16 cellular contexts compared by ENCODE assay signal in genomic region chr11:45154276-45154675, GRCh38. TPM values are rescaled to one million over a fixed set of nuclear protein-coding genes. Genes with fewer than 3 reads are reported as not detected.
DNase-seq lines count a peak whose midpoint lies in the region; ATAC-seq and TF ChIP-seq lines count a peak whose summit lies in the region.
"Had no signal": no experiment of that assay in that cellular context is flagged by ENCODE, and none has a peak within 500 bp of the region (broad histone marks: within the 10 kb centered on the region; RNA-seq: fewer than 3 reads in every experiment).

No MANE protein-coding gene starts in this region.

- no peaks in the 10 kb centered on the region for H3K27me3 Mint-ChIP-seq in activated CD4-positive, alpha-beta memory T cell treated with anti-CD3 and anti-CD28 coated beads, Interleukin-2, amount 10 ng/mL, durations not matched to agents 7 days and 5 days
- no peaks in the 10 kb centered on the region for H3K27me3 Mint-ChIP-seq in activated CD4-positive, alpha-beta memory T cell treated with anti-CD3 and anti-CD28 coated beads for 36 hours
- H3K27me3 Mint-ChIP-seq in nephron (ENCODE audit: low read depth) = no peaks in the 10 kb centered on the region

- H3K36me3 Mint-ChIP-seq in activated CD4-positive, alpha-beta memory T cell treated with anti-CD3 and anti-CD28 coated beads, Interleukin-2, amount 10 ng/mL, durations not matched to agents 7 days and 5 days (ENCODE audit: low read depth) = no peaks in the 10 kb centered on the region
- peaks cover 1% of the 10 kb centered on the region for H3K36me3 Mint-ChIP-seq in activated CD4-positive, alpha-beta memory T cell treated with anti-CD3 and anti-CD28 coated beads for 36 hours
- peaks cover 4% of the 10 kb centered on the region for H3K36me3 Mint-ChIP-seq in nephron (ENCODE audit: low read depth)

- H3K27ac ChIP-seq in colonic mucosa (no peak overlapping the region), testis (no peak overlapping the region)

- no peaks in the 10 kb centered on the region for H3K36me3 ChIP-seq in colonic mucosa
- no peaks in the 10 kb centered on the region for H3K36me3 ChIP-seq in testis (ENCODE audit: low read depth, missing control alignments)

- H3K9me3 ChIP-seq in colonic mucosa (no peaks in the 10 kb centered on the region), testis (no peaks in the 10 kb centered on the region)

- CTCF ChIA-PET in activated CD4-positive, alpha-beta memory T cell treated with anti-CD3 and anti-CD28 coated beads, Interleukin-2, amount 10 ng/mL, durations not matched to agents 7 days and 5 days (lab: Charles Lee) = no interaction called here
- CTCF ChIA-PET in activated CD4-positive, alpha-beta memory T cell treated with anti-CD3 and anti-CD28 coated beads for 36 hours (lab: Charles Lee) = interaction anchor here (1.3 kb wide), 2 partner anchors 44 to 50 kb away, joined by 3 to 4 read pairs; no protein-coding TSS in a partner anchor

- no peak for ATAC-seq in GM19351 (IDR thresholded peaks at IDR 0.05; ENCODE audit: unreplicated experiment)
- ATAC-seq in GM18498 (IDR thresholded peaks at IDR 0.05; ENCODE audit: unreplicated experiment) = no peak
- ATAC-seq in GM21360 (IDR thresholded peaks at IDR 0.05; ENCODE audit: unreplicated experiment) = no peak
- ATAC-seq: GM12878 had no signal

- DNase-seq in activated CD4-positive, alpha-beta memory T cell treated with anti-CD3 and anti-CD28 coated beads, Interleukin-2, amount 10 ng/mL, durations not matched to agents 7 days and 5 days = peak; percentile 8
- no peak for DNase-seq in activated CD4-positive, alpha-beta memory T cell treated with anti-CD3 and anti-CD28 coated beads for 36 hours
- DNase-seq in colonic mucosa (peak; percentile 12), testis (peak; percentile 7)
- DNase-seq: C1 segment of cervical spinal cord; DND-41; NCI-H1105 treated with DMSO at 0.1 percent for 48 hours; NCI-H187; NCI-H446; NCI-H69; NK-92 treated with Interleukin-12 subunit alpha and Interleukin-12 subunit beta, amount 100 ng/mL, for 24 hours had no signal

- POLR2A ChIA-PET in activated CD4-positive, alpha-beta memory T cell treated with anti-CD3 and anti-CD28 coated beads, Interleukin-2, amount 10 ng/mL, durations not matched to agents 7 days and 5 days (lab: Charles Lee) = interaction anchor here (0.5 kb wide), 1 partner anchor 650 kb away, joined by 3 read pairs; no protein-coding TSS in a partner anchor
- POLR2A ChIA-PET in activated CD4-positive, alpha-beta memory T cell treated with anti-CD3 and anti-CD28 coated beads for 36 hours (lab: Charles Lee) = no interaction called here

- no peak overlapping the region for H3K9ac ChIP-seq in colonic mucosa (ENCODE audit: low read depth in 2 of 2, low read length in 2 of 2)

- H3K4me3 ChIP-seq in colonic mucosa (no peak overlapping the region), testis (no peak overlapping the region)
- H3K4me3 ChIP-seq: GM12878 had no signal

- peaks cover 2% of the 10 kb centered on the region for H3K9me3 Mint-ChIP-seq in activated CD4-positive, alpha-beta memory T cell treated with anti-CD3 and anti-CD28 coated beads, Interleukin-2, amount 10 ng/mL, durations not matched to agents 7 days and 5 days
- H3K9me3 Mint-ChIP-seq in activated CD4-positive, alpha-beta memory T cell treated with anti-CD3 and anti-CD28 coated beads for 36 hours = no peaks in the 10 kb centered on the region
- H3K9me3 Mint-ChIP-seq in nephron = no peaks in the 10 kb centered on the region

- WGBS in testis, 2 donors = 96 to 98% methylated on average over 6 of the region's 6 CpGs

- H3K4me1 Mint-ChIP-seq in activated CD4-positive, alpha-beta memory T cell treated with anti-CD3 and anti-CD28 coated beads, Interleukin-2, amount 10 ng/mL, durations not matched to agents 7 days and 5 days = no peaks in the 10 kb centered on the region
- peaks cover 10% of the 10 kb centered on the region for H3K4me1 Mint-ChIP-seq in activated CD4-positive, alpha-beta memory T cell treated with anti-CD3 and anti-CD28 coated beads for 36 hours (ENCODE audit: low read depth)
- H3K4me1 Mint-ChIP-seq in nephron = peaks cover 64% of the 10 kb centered on the region

- no peaks in the 10 kb centered on the region for H3K27me3 ChIP-seq in colonic mucosa
- H3K27me3 ChIP-seq in testis = no peaks in the 10 kb centered on the region

- TF ChIP-seq POLR2A in testis (IDR thresholded peaks at IDR 0.05) = no peak

- H3K4me3 Mint-ChIP-seq in activated CD4-positive, alpha-beta memory T cell treated with anti-CD3 and anti-CD28 coated beads, Interleukin-2, amount 10 ng/mL, durations not matched to agents 7 days and 5 days = no peak overlapping the region
- no peak overlapping the region for H3K4me3 Mint-ChIP-seq in activated CD4-positive, alpha-beta memory T cell treated with anti-CD3 and anti-CD28 coated beads for 36 hours
- H3K4me3 Mint-ChIP-seq in nephron = no peak overlapping the region

- no peaks in the 10 kb centered on the region for H3K4me1 ChIP-seq in colonic mucosa
- H3K4me1 ChIP-seq in testis = peaks cover 36% of the 10 kb centered on the region

- H3K27ac Mint-ChIP-seq in activated CD4-positive, alpha-beta memory T cell treated with anti-CD3 and anti-CD28 coated beads, Interleukin-2, amount 10 ng/mL, durations not matched to agents 7 days and 5 days = no peak overlapping the region
- no peak overlapping the region for H3K27ac Mint-ChIP-seq in activated CD4-positive, alpha-beta memory T cell treated with anti-CD3 and anti-CD28 coated beads for 36 hours
- H3K27ac Mint-ChIP-seq in nephron = peak overlapping the region in 2 of 3 experiments; percentile 41 to 98

- no peak for TF ChIP-seq CTCF in colonic mucosa (IDR thresholded peaks at IDR 0.05)
- no peak for TF ChIP-seq CTCF in nephron (IDR thresholded peaks at IDR 0.05; ENCODE audit: unreplicated experiment in 3 of 3)
- no peak for TF ChIP-seq CTCF in testis (IDR thresholded peaks at IDR 0.05)

- intact Hi-C loops in activated CD4-positive, alpha-beta memory T cell treated with anti-CD3 and anti-CD28 coated beads for 36 hours (cut with micrococcal nuclease) = no loop called here
- intact Hi-C loops in colonic mucosa (cut with DNase I) = no loop called here
- intact Hi-C loops in testis (cut with DNase I; ENCODE audit: low total_unique reads) = no loop called here

RNA-seq across cellular contexts. Expression of gene PRDM11, which starts 7.8 kb away (rescaled TPM):
- total RNA-seq in activated CD4-positive, alpha-beta memory T cell treated with anti-CD3 and anti-CD28 coated beads, Interleukin-2, amount 10 ng/mL, durations not matched to agents 7 days and 5 days = under 1 TPM; 0.78 to 0.85 TPM
- 1 to 10 TPM; 1.1 to 1.2 TPM for total RNA-seq in activated CD4-positive, alpha-beta memory T cell treated with anti-CD3 and anti-CD28 coated beads for 36 hours
- total RNA-seq in colonic mucosa (1 to 10 TPM; 4.1 to 8.3 TPM), testis (10 to 100 TPM; 13.6 to 15.9 TPM)
- 6.4 TPM for polyA plus RNA-seq in testis (ENCODE audit: insufficient read depth, low read depth, low replicate concordance)

Comparison
In these comparisons a context has a peak if more than half of its experiments do, and no peak if none do; other contexts are left out.
1. H3K27ac Mint-ChIP-seq: peak in nephron (2 of 3); none in activated CD4-positive, alpha-beta memory T cell treated with anti-CD3 and anti-CD28 coated beads, Interleukin-2, amount 10 ng/mL, durations not matched to agents 7 days and 5 days (single experiment) and activated CD4-positive, alpha-beta memory T cell treated with anti-CD3 and anti-CD28 coated beads for 36 hours (single experiment).